ENCODE assay signal across 8 cellular contexts in genomic region chrX:48470110-48470832, GRCh38. TPM values are rescaled to one million over a fixed set of nuclear protein-coding genes. Genes with fewer than 3 reads are reported as not detected.
DNase-seq lines count a peak whose midpoint lies in the region; ATAC-seq and TF ChIP-seq lines count a peak whose summit lies in the region.

Gene SLC38A5, minus strand, starts transcription at chrX:48470260. Its CDS starts 2,336 bp downstream, at chrX:48467924.

- peak within 1 kb of the TSS; percentile 98 for H3K4me3 Mint-ChIP-seq in T-helper 17 cell

- TF ChIP-seq CTCF in GM12875 (IDR thresholded peaks at IDR 0.05; ENCODE audit: borderline replicate concordance, insufficient read depth, low read depth, low read length): no peak
- TF ChIP-seq CTCF in fibroblast of villous mesenchyme (IDR thresholded peaks at IDR 0.05; ENCODE audit: insufficient read depth, low read depth, low read length): no peak

- peak within 1 kb of the TSS; percentile 63 for H3K4me3 ChIP-seq in GM12875 (ENCODE audit: low read depth, low read length)
- no peak within 1 kb of the TSS for H3K4me3 ChIP-seq in fibroblast of villous mesenchyme (ENCODE audit: low read depth, low read length)

- H3K27me3 Mint-ChIP-seq in T-helper 17 cell: no peaks in the 10 kb centered on the region

- H3K27ac Mint-ChIP-seq in T-helper 17 cell: peak within 1 kb of the TSS; percentile 95

- H3K9me3 ChIP-seq in T-helper 17 cell (ENCODE audit: control insufficient read depth, low read length, poor library complexity, severe bottlenecking): no peaks in the 10 kb centered on the region

- H3K4me1 Mint-ChIP-seq in T-helper 17 cell: peaks cover 24% of the 10 kb centered on the region

- H3K36me3 Mint-ChIP-seq in T-helper 17 cell (ENCODE audit: low read depth): peaks cover 4% of the 10 kb centered on the region

- no peak for DNase-seq in T-helper 17 cell
- DNase-seq in fibroblast of villous mesenchyme (ENCODE audit: low read depth): no peak
- DNase-seq in renal cortical epithelial cell (ENCODE audit: low read depth): no peak
- no peak for DNase-seq in AG20443 (ENCODE audit: low spot score)
- no peak for DNase-seq in stimulated activated CD4-positive, alpha-beta T cell treated with anti-CD3 and anti-CD28 coated beads, Interleukin-4, amount 100 ng/mL, for 24 hours

- no peak for ATAC-seq in T-helper 17 cell
- no peak for ATAC-seq in HG02884 (IDR thresholded peaks at IDR 0.05; ENCODE audit: unreplicated experiment)
- no peak for ATAC-seq in GM19455 (IDR thresholded peaks at IDR 0.05; ENCODE audit: unreplicated experiment)

RNA-seq across cellular contexts. Expression of gene SLC38A5, which starts in this region (rescaled TPM):
- 10 to 100 TPM; 25.2 to 27.7 TPM for total RNA-seq in T-helper 17 cell
- 4.2 and 12.5 TPM in 2 replicates for total RNA-seq in fibroblast of villous mesenchyme
- 27.7 and 53.7 TPM in 2 replicates for total RNA-seq in renal cortical epithelial cell
